In genomic region chr19:44304659-44305193, GRCh38 we compare ENCODE assay signal across 8 cellular contexts. TPM values are rescaled to one million over a fixed set of nuclear protein-coding genes. Genes with fewer than 3 reads are reported as not detected.
DNase-seq lines count a peak whose midpoint lies in the region; ATAC-seq, FAIRE-seq and TF ChIP-seq lines count a peak whose summit lies in the region.

TSS of gene ZNF235 (minus strand) at chr19:44305025. CDS start at chr19:44303404, 1,621 bp downstream.

- intact Hi-C loops in dorsolateral prefrontal cortex (cut with DNase I): loop anchor here (2.0 to 10.0 kb wide), 6 partner anchors 52 to 300 kb away; partner anchors contain the start of genes ZNF112 (in 2 of the 2), ZNF225 (in 2 of the 2), ZNF180 (in 1 of the 2) and ZNF226 (in 1 of the 2)

- H3K9me3 ChIP-seq in BE2C (no peaks in the 10 kb centered on the region; the same call in 1 of the 2 replicates), liver (ENCODE audit: control insufficient read depth in 4 of 4, low read length in 3 of 4) (peaks cover 10 to 31% (median 15%) of the 10 kb centered on the region in 4 donors)

- peak; percentile 89 for DNase-seq in BE2C
- DNase-seq in GM19239 (ENCODE audit: insufficient read length, low spot score): peak; percentile 86
- DNase-seq in NCI-H526 (lab: John Stamatoyannopoulos, UW): peak; percentile 92 to 94
- DNase-seq in activated CD4-positive, alpha-beta T cell treated with anti-CD3 and anti-CD28 coated beads, Interleukin-2, amount 50 U/mL, for 4 hours: peak; percentile 65 to 71
- DNase-seq in dorsolateral prefrontal cortex: peak; percentile 77 to 95 (median 92)
- DNase-seq in stimulated activated CD4-positive, alpha-beta T cell treated with anti-CD3 and anti-CD28 coated beads, Interleukin-4, amount 100 ng/mL, for 1 hour: peak; percentile 69

- H3K4me3 ChIP-seq in BE2C (ENCODE audit: low read depth, low read length): peak within 1 kb of the TSS; percentile 94
- peak within 1 kb of the TSS; percentile 63 to 99 (median 89) for H3K4me3 ChIP-seq in dorsolateral prefrontal cortex
- peak within 1 kb of the TSS; percentile 92 to 94 (median 94) for H3K4me3 ChIP-seq in liver (ENCODE audit: low read depth in 1 of 3, low read length in 3 of 3)

- TF ChIP-seq CTCF in BE2C (IDR thresholded peaks at IDR 0.05; ENCODE audit: low read depth, low read length) (no peak), dorsolateral prefrontal cortex (IDR thresholded peaks at IDR 0.05 in 54 of 56, conservative IDR thresholded peaks at IDR 0.05 in 2 of 56; ENCODE audit: low read depth in 1 of 56, partially characterized antibody in 56 of 56) (peak in 17 of 56 donors; percentile 10 to 43 (median 25)), liver (IDR thresholded peaks at IDR 0.05; ENCODE audit: low read depth, low read length, missing input control) (no peak)

- H3K36me3 ChIP-seq in BE2C (peaks cover 12% of the 10 kb centered on the region), liver (ENCODE audit: control insufficient read depth in 4 of 4, insufficient read depth in 3 of 4, low read depth in 1 of 4, low read length in 3 of 4) (peaks cover 9 to 17% (median 13%) of the 10 kb centered on the region in 4 donors)

- H3K27me3 ChIP-seq in BE2C (no peaks in the 10 kb centered on the region), dorsolateral prefrontal cortex (no peaks in the 10 kb centered on the region), liver (ENCODE audit: control insufficient read depth in 4 of 4, insufficient read depth in 4 of 4, low read length in 3 of 4) (no peaks in the 10 kb centered on the region)

- peak; percentile 21 to 29 for TF ChIP-seq RAD21 in liver (IDR thresholded peaks at IDR 0.05)

- peak within 1 kb of the TSS; percentile 5 to 45 for H3K9ac ChIP-seq in liver (ENCODE audit: low read depth in 1 of 2, low read length in 2 of 2)

- under 1% methylated on average over 31 of the region's 31 CpGs for WGBS in liver

- ATAC-seq in HG03457 (IDR thresholded peaks at IDR 0.05; ENCODE audit: unreplicated experiment): peak; percentile 75

- H3K4me1 ChIP-seq in BE2C (no peaks in the 10 kb centered on the region), liver (ENCODE audit: control insufficient read depth in 4 of 4, insufficient read depth in 4 of 4, low read length in 3 of 4) (peaks cover 3 to 14% (median 9%) of the 10 kb centered on the region in 4 donors)

- H3K27ac ChIP-seq in dorsolateral prefrontal cortex (peak within 1 kb of the TSS in 48 of 59 donors; percentile 2 to 89 (median 60)), liver (ENCODE audit: low read depth in 1 of 2, low read length in 2 of 2) (peak within 1 kb of the TSS; percentile 20 to 43)

- FAIRE-seq in GM19239 (lab: Jason Lieb, UNC): peak; percentile 95

TF ChIP-seq in liver, 16 proteins besides CTCF, POLR2A, EP300 and RAD21:
- no peak for TF ChIP-seq REST (IDR thresholded peaks at IDR 0.05)
- TF ChIP-seq JUND (IDR thresholded peaks at IDR 0.05): peak; percentile 20 to 42
- TF ChIP-seq RXRA (IDR thresholded peaks at IDR 0.05): no peak
- peak; percentile 15 to 54 for TF ChIP-seq EGR1 (IDR thresholded peaks at IDR 0.05; ENCODE audit: low read depth in 2 of 2)
- no peak for TF ChIP-seq ATF3 (IDR thresholded peaks at IDR 0.05)
- peak; percentile 85 to 98 for TF ChIP-seq GABPA (IDR thresholded peaks at IDR 0.05 in 1 of 2, conservative IDR thresholded peaks at IDR 0.05 in 1 of 2)
- peak; percentile 15 to 36 for TF ChIP-seq HNF4A (conservative IDR thresholded peaks at IDR 0.05)
- TF ChIP-seq NR2F2 (IDR thresholded peaks at IDR 0.05): no peak
- TF ChIP-seq SP1 (IDR thresholded peaks at IDR 0.05): no peak
- peak; percentile 67 for TF ChIP-seq MAX (IDR thresholded peaks at IDR 0.05)
- TF ChIP-seq YY1 (IDR thresholded peaks at IDR 0.05): peak; percentile 77
- peak; percentile 83 for TF ChIP-seq ZBTB33 (IDR thresholded peaks at IDR 0.05)
- no peak for TF ChIP-seq TAF1 (conservative IDR thresholded peaks at IDR 0.05)

RNA-seq across cellular contexts. Expression of gene ZNF235, which starts in this region (rescaled TPM):
- polyA plus RNA-seq in BE2C (2012; ENCODE audit: insufficient read depth, insufficient read length, low read depth): 4.3 TPM
- total RNA-seq in dorsolateral prefrontal cortex (10 to 100 TPM in 108 of 120 experiments, 1 to 10 TPM in 12; 8.6 to 20.5 (median 14.1) TPM), liver (1 to 10 TPM; 2.6 to 5.3 TPM)
- 1 to 10 TPM in 1 of 2 donors, under 1 TPM in 1; 0.96 to 1.7 TPM for polyA plus RNA-seq in liver

Comparison
In these comparisons a context has a peak if more than half of its experiments do, and no peak if none do; other contexts are left out.
1. Peak in every context shown above with its lines: DNase-seq, ATAC-seq, H3K4me3 ChIP-seq and H3K27ac ChIP-seq.